In the genomic region with DNA sequence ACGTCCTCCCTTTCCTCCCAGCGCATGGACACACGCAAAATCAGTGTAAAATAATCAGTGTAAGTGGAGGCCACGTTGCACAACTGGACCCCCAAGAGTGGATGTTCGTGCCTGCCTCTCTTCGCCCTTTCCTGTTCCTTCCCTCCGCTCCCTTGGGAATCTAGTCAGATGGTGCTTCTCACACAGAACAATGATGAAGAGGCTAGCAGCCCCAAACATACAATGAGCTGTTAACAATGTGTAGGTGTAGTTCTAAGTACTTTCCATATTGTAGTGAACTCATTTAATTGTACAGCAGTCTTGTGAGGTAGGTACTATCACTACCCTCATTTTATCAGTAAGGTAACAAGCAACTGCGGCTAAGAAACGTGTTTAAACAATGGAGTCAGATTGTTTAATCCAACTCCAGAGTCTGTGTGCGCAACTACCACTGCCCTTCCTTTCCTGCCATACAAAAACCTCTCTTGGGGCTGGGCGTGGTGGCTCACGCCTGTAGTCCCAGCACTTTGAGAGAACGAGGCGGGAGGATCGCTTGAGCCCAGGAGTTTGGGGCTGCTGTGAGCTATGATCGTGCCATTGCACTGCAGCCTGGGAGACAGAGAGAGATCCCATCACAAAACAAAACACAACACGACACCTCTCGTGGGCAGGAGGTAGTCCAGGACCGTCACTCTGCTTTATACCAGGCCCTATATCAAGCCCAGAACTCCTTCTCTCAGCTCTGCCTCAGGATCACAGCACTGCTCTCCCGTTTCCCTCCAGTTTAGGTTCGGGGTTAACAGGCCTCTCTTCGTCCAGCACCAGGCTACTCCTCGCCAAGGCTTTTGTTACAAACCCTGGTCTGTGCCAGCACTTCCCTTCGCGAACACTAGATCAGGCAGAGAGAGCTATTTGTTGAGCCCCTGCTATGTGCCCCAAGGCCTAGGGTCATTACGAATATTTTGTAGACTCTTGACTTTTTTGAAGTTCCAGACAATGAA, we compare ENCODE assay signal across 8 cellular contexts. TPM values are rescaled to one million over a fixed set of nuclear protein-coding genes. Genes with fewer than 3 reads are reported as not detected.
DNase-seq lines count a peak whose midpoint lies in the region; ATAC-seq and TF ChIP-seq lines count a peak whose summit lies in the region.

No MANE protein-coding gene starts in this region.

- no peak for TF ChIP-seq POLR2A in tibial nerve (IDR thresholded peaks at IDR 0.05)

- H3K9me3 ChIP-seq in lung (ENCODE audit: control insufficient read depth in 2 of 2, insufficient read depth in 1 of 2, low read length in 1 of 2) (no peaks in the 10 kb centered on the region), tibial nerve (no peaks in the 10 kb centered on the region)

- H3K27me3 ChIP-seq in lung (ENCODE audit: control insufficient read depth, insufficient read depth): no peaks in the 10 kb centered on the region
- H3K27me3 ChIP-seq in tibial nerve: no peaks in the 10 kb centered on the region

- H3K36me3 ChIP-seq in lung (ENCODE audit: control insufficient read depth in 2 of 2, insufficient read depth in 2 of 2, low read length in 2 of 2) (no peaks in the 10 kb centered on the region), tibial nerve (no peaks in the 10 kb centered on the region)

- peak; percentile 57 for DNase-seq in DMS79 treated with DMSO at 0.1 percent for 48 hours (lab: John Stamatoyannopoulos, UW)
- DNase-seq in DMS79 (lab: John Stamatoyannopoulos, UW): no peak
- peak; percentile 81 for DNase-seq in NCI-H69 (lab: John Stamatoyannopoulos, UW)
- DNase-seq in dermis blood vessel endothelial cell: peak; percentile 66
- no peak for DNase-seq in lung (ENCODE audit: low spot score)
- DNase-seq in tibial nerve (ENCODE audit: low spot score in 2 of 2): peak; percentile 38 to 55
- DNase-seq in NCI-H146 (lab: John Stamatoyannopoulos, UW): no peak

- 28 to 62% methylated on average over 26 of the region's 26 CpGs for WGBS in lung, 2 donors
- WGBS in tibial nerve, 2 donors: 28 to 29% methylated on average over 24 to 25 of the region's 26 CpGs

- TF ChIP-seq CTCF in lung (IDR thresholded peaks at IDR 0.05; ENCODE audit: control extremely low read depth, extremely low read depth) (no peak), tibial nerve (IDR thresholded peaks at IDR 0.05) (no peak)

- peak overlapping the region; percentile 78 for H3K4me3 ChIP-seq in lung
- H3K4me3 ChIP-seq in tibial nerve: peak overlapping the region; percentile 68 to 99 (median 82)

- peak overlapping the region; percentile 84 to 97 for H3K27ac ChIP-seq in lung (ENCODE audit: low read depth in 1 of 2, low read length in 1 of 2)
- H3K27ac ChIP-seq in tibial nerve: peak overlapping the region; percentile 84 to 93 (median 90)

- ATAC-seq in lung (ENCODE audit: insufficient read depth, low FRiP score) (peak; percentile 20), GM18870 (IDR thresholded peaks at IDR 0.05; ENCODE audit: unreplicated experiment) (no peak)

- H3K4me1 ChIP-seq in lung (ENCODE audit: control insufficient read depth in 2 of 2, insufficient read depth in 2 of 2, low read length in 2 of 2) (peaks cover 0 to 3% of the 10 kb centered on the region in 2 donors), tibial nerve (peaks cover 0 to 35% (median 0%) of the 10 kb centered on the region in 4 donors)

- no peak for TF ChIP-seq EP300 in tibial nerve (IDR thresholded peaks at IDR 0.05)

RNA-seq across cellular contexts. Expression of a gene that starts 1.1 kb away (rescaled TPM):
- total RNA-seq in dermis blood vessel endothelial cell: 168 and 179 TPM in 2 replicates
- 100 to 1,000 TPM; 117 to 118 TPM for total RNA-seq in lung
- 10 to 100 TPM; 24.2 to 31.0 TPM for polyA plus RNA-seq in lung
- 100 to 1,000 TPM; 262 to 522 (median 320) TPM for total RNA-seq in tibial nerve

Comparison
In these comparisons a context has a peak if more than half of its experiments do, and no peak if none do; other contexts are left out.
1. DNase-seq: peak in DMS79 treated with DMSO at 0.1 percent for 48 hours (single experiment), NCI-H69 (single experiment), dermis blood vessel endothelial cell (single experiment) and tibial nerve (2 of 2); none in DMS79 (single experiment), lung (single experiment) and NCI-H146 (single experiment).